ENCODE assay signal across 25 cellular contexts in genomic region chr5:144304683-144305082, GRCh38.
DNase-seq lines count a peak whose midpoint lies in the region; ATAC-seq and TF ChIP-seq lines count a peak whose summit lies in the region.
"Had no signal": no experiment of that assay in that cellular context is flagged by ENCODE, and none has a peak within 500 bp of the region (broad histone marks: within the 10 kb centered on the region; RNA-seq: fewer than 3 reads in every experiment).

No MANE protein-coding gene starts in this region.

- no peaks in the 10 kb centered on the region for H3K4me1 Mint-ChIP-seq in endodermal cell
- H3K4me1 Mint-ChIP-seq in WTC11 = peaks cover 29% of the 10 kb centered on the region
- H3K4me1 Mint-ChIP-seq: activated naive CD8-positive, alpha-beta T cell treated with anti-CD3 and anti-CD28 coated beads for 36 hours; CD4-positive, alpha-beta memory T cell; memory B cell had no signal

- no peak overlapping the region for H3K27ac Mint-ChIP-seq in endodermal cell
- H3K27ac Mint-ChIP-seq in WTC11 = no peak overlapping the region
- H3K27ac Mint-ChIP-seq: activated naive CD8-positive, alpha-beta T cell treated with anti-CD3 and anti-CD28 coated beads for 36 hours; CD4-positive, alpha-beta memory T cell; GM23338; memory B cell; T-helper 2 cell treated with Interferon-gamma antibody and Interleukin-4, amounts not matched to agents 5 μg/mL and 100 μg/mL, for 36 hours had no signal

- H3K4me1 ChIP-seq in endodermal cell (ENCODE audit: control insufficient read depth, insufficient read depth, low read length) = no peaks in the 10 kb centered on the region

- H3K36me3 Mint-ChIP-seq in endodermal cell (ENCODE audit: low read depth) (no peaks in the 10 kb centered on the region), WTC11 (no peaks in the 10 kb centered on the region)
- H3K36me3 Mint-ChIP-seq: activated naive CD8-positive, alpha-beta T cell treated with anti-CD3 and anti-CD28 coated beads for 36 hours; CD4-positive, alpha-beta memory T cell; memory B cell had no signal

- H3K36me3 ChIP-seq in endodermal cell (ENCODE audit: control insufficient read depth, insufficient read depth, low read length) = no peaks in the 10 kb centered on the region

- peak; percentile 34 for TF ChIP-seq CTCF in endodermal cell (conservative IDR thresholded peaks at IDR 0.05)
- no peak for TF ChIP-seq CTCF in WTC11 (IDR thresholded peaks at IDR 0.05)

- 86 to 92% methylated on average over 1 to 3 of the region's 3 CpGs for WGBS in endodermal cell (ENCODE audit: insufficient coverage in 1 of 2, insufficient read length in 1 of 2), 2 experiments

- no peak overlapping the region for H3K9ac ChIP-seq in endodermal cell (ENCODE audit: extremely low read depth, low read length, poor library complexity, severe bottlenecking)
- H3K9ac ChIP-seq: SK-N-SH had no signal

- H3K27me3 Mint-ChIP-seq in endodermal cell (ENCODE audit: insufficient read depth) (no peaks in the 10 kb centered on the region), WTC11 (ENCODE audit: low read depth) (no peaks in the 10 kb centered on the region)

- H3K4me3 Mint-ChIP-seq in endodermal cell (no peak overlapping the region), WTC11 (no peak overlapping the region)
- H3K4me3 Mint-ChIP-seq: activated naive CD8-positive, alpha-beta T cell treated with anti-CD3 and anti-CD28 coated beads for 36 hours; CD4-positive, alpha-beta memory T cell; GM23338; memory B cell; T-helper 2 cell treated with Interferon-gamma antibody and Interleukin-4, amounts not matched to agents 5 μg/mL and 100 μg/mL, for 36 hours had no signal

- H3K27ac ChIP-seq in endodermal cell (ENCODE audit: low read depth, low read length) = no peak overlapping the region
- H3K27ac ChIP-seq: VCaP had no signal

- no peaks in the 10 kb centered on the region for H3K9me3 ChIP-seq in endodermal cell (ENCODE audit: control insufficient read depth, low read length)
- H3K9me3 ChIP-seq: SK-N-SH had no signal

- ATAC-seq in GM18519 (IDR thresholded peaks at IDR 0.05; ENCODE audit: low FRiP score, unreplicated experiment) = peak; percentile 54
- peak; percentile 66 for ATAC-seq in GM21390 (IDR thresholded peaks at IDR 0.05; ENCODE audit: unreplicated experiment)
- ATAC-seq in HG03432 (IDR thresholded peaks at IDR 0.05; ENCODE audit: unreplicated experiment) = peak; percentile 49
- ATAC-seq in WTC11 = no peak
- ATAC-seq: GM23338, left colon had no signal

- H3K27me3 ChIP-seq in endodermal cell (ENCODE audit: control insufficient read depth, insufficient read depth, low read length, poor library complexity, severe bottlenecking) = no peaks in the 10 kb centered on the region

- POLR2A ChIA-PET in WTC11 (lab: Charles Lee) = no interaction called here

- no peak for DNase-seq in endodermal cell
- no peak for DNase-seq in DMS114 treated with DMSO at 0.1 percent for 48 hours (lab: John Stamatoyannopoulos, UW; ENCODE audit: unreplicated experiment)
- DNase-seq in WTC11 (ENCODE audit: low spot score) = no peak
- no peak for DNase-seq in KG1 (lab: John Stamatoyannopoulos, UW)
- DNase-seq in NCI-H774 (lab: John Stamatoyannopoulos, UW) = no peak
- DNase-seq: activated CD4-positive, alpha-beta T cell treated with anti-CD3 and anti-CD28 coated beads, Interleukin-2, amount 50 U/mL, for 1 hour; activated naive CD8-positive, alpha-beta T cell treated with anti-CD3 and anti-CD28 coated beads for 36 hours; CD4-positive, alpha-beta memory T cell; central memory CD4-positive, alpha-beta T cell; dermis blood vessel endothelial cell; DMS153; left colon; NCI-H1105; NCI-H446 treated with DMSO at 0.1 percent for 48 hours; occipital lobe; SK-N-SH; stimulated activated CD4-positive, alpha-beta T cell treated with anti-CD3 and anti-CD28 coated beads, Interleukin-4, amount 100 ng/mL, for 24 hours; stimulated activated naive CD4-positive, alpha-beta T cell treated with Interleukin-2 at 50 U/mL for 16 hours had no signal

- H3K9me3 Mint-ChIP-seq in endodermal cell (no peaks in the 10 kb centered on the region), WTC11 (peaks cover 6% of the 10 kb centered on the region; the same call in 1 of the 2 replicates)
- H3K9me3 Mint-ChIP-seq: activated naive CD8-positive, alpha-beta T cell treated with anti-CD3 and anti-CD28 coated beads for 36 hours; GM23338; T-helper 2 cell treated with Interferon-gamma antibody and Interleukin-4, amounts not matched to agents 5 μg/mL and 100 μg/mL, for 36 hours had no signal

- CTCF ChIA-PET in WTC11 (lab: Charles Lee) = interaction anchor here (0.6 to 0.7 kb wide), 3 partner anchors 101 to 678 kb away, joined by 4 to 5 read pairs (median 5); no protein-coding TSS in a partner anchor

- no peak overlapping the region for H3K4me3 ChIP-seq in endodermal cell (ENCODE audit: low read length)
- H3K4me3 ChIP-seq: GM23338 had no signal

TF ChIP-seq in WTC11, 78 proteins besides CTCF, POLR2A, EP300 and RAD21:
- TF ChIP-seq ZNF396 (CRISPR knock-in tag; IDR thresholded peaks at IDR 0.05; ENCODE audit: borderline replicate concordance) = no peak
- no peak for TF ChIP-seq ZBTB21 (CRISPR knock-in tag; IDR thresholded peaks at IDR 0.05; ENCODE audit: borderline replicate concordance)
- TF ChIP-seq ARID4B (CRISPR knock-in tag; IDR thresholded peaks at IDR 0.05; ENCODE audit: borderline replicate concordance) = no peak
- no peak for TF ChIP-seq NR1H2 (CRISPR knock-in tag; IDR thresholded peaks at IDR 0.05)
- TF ChIP-seq SMAD4 (CRISPR knock-in tag; IDR thresholded peaks at IDR 0.05) = no peak
- no peak for TF ChIP-seq ZNF671 (CRISPR knock-in tag; IDR thresholded peaks at IDR 0.05)
- TF ChIP-seq HMGXB4 (CRISPR knock-in tag; IDR thresholded peaks at IDR 0.05) = no peak
- TF ChIP-seq NFYB (CRISPR knock-in tag; conservative IDR thresholded peaks at IDR 0.05; ENCODE audit: low read depth) = no peak
- no peak for TF ChIP-seq ATF3 (CRISPR knock-in tag; conservative IDR thresholded peaks at IDR 0.05)
TF ChIP-seq in WTC11: peak in this region for 0.
